16 cellular contexts compared by ENCODE assay signal in genomic region chr2:212911011-212911410, GRCh38.
DNase-seq lines count a peak whose midpoint lies in the region; ATAC-seq, FAIRE-seq and TF ChIP-seq lines count a peak whose summit lies in the region.
"Had no signal": no experiment of that assay in that cellular context is flagged by ENCODE, and none has a peak within 500 bp of the region (broad histone marks: within the 10 kb centered on the region; RNA-seq: fewer than 3 reads in every experiment).

No MANE protein-coding gene starts in this region.

- H3K27me3 ChIP-seq in ACC112 (ENCODE audit: insufficient read depth, low read length) (no peaks in the 10 kb centered on the region), PC-3 (ENCODE audit: low read length) (no peaks in the 10 kb centered on the region), keratinocyte (ENCODE audit: control insufficient read depth, extremely low read depth, insufficient read depth, low read length) (no peaks in the 10 kb centered on the region)
- H3K27me3 ChIP-seq: dorsolateral prefrontal cortex, upper lobe of left lung had no signal

- H4K20me1 ChIP-seq in PC-3 (ENCODE audit: low read length) (no peaks in the 10 kb centered on the region), keratinocyte (ENCODE audit: control insufficient read depth, extremely low read depth, insufficient read depth, low read length) (no peaks in the 10 kb centered on the region)

- H3K4me2 ChIP-seq in PC-3 (ENCODE audit: low read length) (0 out of 2 replicates have a peak overlapping the region, but pooled peaks have one; percentile 80), keratinocyte (ENCODE audit: control insufficient read depth, extremely low read depth, insufficient read depth, low read depth, low read length) (no peak overlapping the region)

- H3F3A ChIP-seq in PC-3 (ENCODE audit: low read length, unreplicated experiment) = peaks cover 26% of the 10 kb centered on the region

- no peaks in the 10 kb centered on the region for H3K9me3 ChIP-seq in PC-3 (ENCODE audit: low read length)
- H3K9me3 ChIP-seq in keratinocyte (ENCODE audit: control insufficient read depth, low read depth, low read length) = no peaks in the 10 kb centered on the region
- H3K9me3 ChIP-seq: mucosa of descending colon, upper lobe of left lung had no signal

- H3K4me1 ChIP-seq in ACC112 (ENCODE audit: control insufficient read depth, insufficient read depth, low read length, unreplicated experiment) (peaks cover 39% of the 10 kb centered on the region), PC-3 (ENCODE audit: insufficient read depth, low read length) (peaks cover 64% of the 10 kb centered on the region), keratinocyte (ENCODE audit: control insufficient read depth, extremely low read depth, insufficient read depth, low read length) (peaks cover 41% of the 10 kb centered on the region)
- H3K4me1 ChIP-seq: upper lobe of left lung had no signal

- H3K4me3 ChIP-seq in ACC112 (ENCODE audit: low read depth, low read length) (no peak overlapping the region), PC-3 (ENCODE audit: low read length) (no peak overlapping the region), keratinocyte (ENCODE audit: control insufficient read depth in 2 of 3, extremely low read depth in 1 of 3, insufficient read depth in 2 of 3, low read depth in 1 of 3, low read length in 3 of 3) (no peak overlapping the region)
- H3K4me3 ChIP-seq: dorsolateral prefrontal cortex, mucosa of descending colon, upper lobe of left lung had no signal

- H3K79me2 ChIP-seq in ACC112 (ENCODE audit: control insufficient read depth, insufficient read depth, low read length, unreplicated experiment) (no peaks in the 10 kb centered on the region), PC-3 (ENCODE audit: low read length) (no peaks in the 10 kb centered on the region), keratinocyte (ENCODE audit: control insufficient read depth, insufficient read depth, low read length) (no peaks in the 10 kb centered on the region)

- no peak for TF ChIP-seq CTCF in PC-3 (conservative IDR thresholded peaks at IDR 0.05; ENCODE audit: low read depth, low read length)
- no peak for TF ChIP-seq CTCF in keratinocyte (optimal IDR thresholded peaks at IDR 0.05 in 1 of 3, IDR thresholded peaks at IDR 0.05 in 1 of 3, conservative IDR thresholded peaks at IDR 0.05 in 1 of 3; ENCODE audit: extremely low read depth in 1 of 3, insufficient read depth in 2 of 3, low read length in 3 of 3)

- H3K36me3 ChIP-seq in ACC112 (ENCODE audit: insufficient read depth, low read length) = no peaks in the 10 kb centered on the region
- no peaks in the 10 kb centered on the region for H3K36me3 ChIP-seq in PC-3 (ENCODE audit: low read depth, low read length)
- no peaks in the 10 kb centered on the region for H3K36me3 ChIP-seq in keratinocyte (ENCODE audit: control insufficient read depth in 2 of 2, extremely low read depth in 1 of 2, insufficient read depth in 2 of 2, low read length in 2 of 2)
- H3K36me3 ChIP-seq: upper lobe of left lung had no signal

- peak overlapping the region; percentile 80 for H3K9ac ChIP-seq in PC-3 (ENCODE audit: low read length)
- H3K9ac ChIP-seq in keratinocyte (ENCODE audit: control insufficient read depth, extremely low read depth, insufficient read depth, low read length) = no peak overlapping the region

- H2AFZ ChIP-seq in ACC112 (ENCODE audit: low read length, unreplicated experiment) (peak overlapping the region; percentile 39), PC-3 (ENCODE audit: low read length) (peak overlapping the region; percentile 44), keratinocyte (ENCODE audit: control insufficient read depth, low read length) (peak overlapping the region; percentile 51)

- intact Hi-C loops in PC-3 (cut with micrococcal nuclease) = loop anchor here (5.0 kb wide), 2 partner anchors 204 to 224 kb away; no protein-coding TSS in a partner anchor

- CTCF ChIA-PET in PC-3 (lab: Charles Lee) = no interaction called here

- BruUV-seq in PC-3 (replicated peaks; lab: Mats Ljungman, UMichigan) = no TSS peak

- no peak overlapping the region for H3K27ac ChIP-seq in ACC112 (ENCODE audit: low read depth, low read length)
- peak overlapping the region; percentile 94 for H3K27ac ChIP-seq in PC-3 (ENCODE audit: low read length)
- no peak overlapping the region for H3K27ac ChIP-seq in keratinocyte (ENCODE audit: control insufficient read depth, insufficient read depth, low read length)
- H3K27ac ChIP-seq: dorsolateral prefrontal cortex, upper lobe of left lung had no signal

- dilution Hi-C loops in keratinocyte (cut with MboI; ENCODE audit: extremely low pct_ligation_motif_present, low sequenced_read_pairs) = no loop called here

- DNase-seq in PC-3 (no peak), keratinocyte (ENCODE audit: low read depth, low spot score) (no peak), epidermal melanocyte (ENCODE audit: insufficient read length, low spot score) (no peak)
- DNase-seq: activated B cell treated with CpG ODN at 0.5 μM for 24 hours, dorsolateral prefrontal cortex, mucosa of descending colon, MV-4-11, NCI-H2227 treated with DMSO at 0.1 percent for 48 hours, posterior cingulate gyrus, upper lobe of left lung had no signal

- POLR2A ChIA-PET in PC-3 (lab: Charles Lee; ENCODE audit: unreplicated experiment) = no interaction called here

- H3K9me2 ChIP-seq in PC-3 (replicated peaks; ENCODE audit: low read length) = no peaks in the 10 kb centered on the region

- ATAC-seq in GM19395 (IDR thresholded peaks at IDR 0.05; ENCODE audit: unreplicated experiment) (peak; percentile 45), PC-3 (no peak), HG02798 (IDR thresholded peaks at IDR 0.05; ENCODE audit: poor library complexity, unreplicated experiment) (no peak), GM18517 (IDR thresholded peaks at IDR 0.05; ENCODE audit: unreplicated experiment) (no peak), GM19328 (IDR thresholded peaks at IDR 0.05; ENCODE audit: unreplicated experiment) (no peak)
- ATAC-seq: mucosa of descending colon had no signal

- no peaks in the 10 kb centered on the region for H3K9me1 ChIP-seq in keratinocyte (ENCODE audit: control insufficient read depth, extremely low read depth, insufficient read depth, low read length)

- FAIRE-seq in keratinocyte (lab: Jason Lieb, UNC) = no peak
- FAIRE-seq: H1 had no signal
